Comparison of ENCODE assay signal across 1 cellular context in the genomic region with DNA sequence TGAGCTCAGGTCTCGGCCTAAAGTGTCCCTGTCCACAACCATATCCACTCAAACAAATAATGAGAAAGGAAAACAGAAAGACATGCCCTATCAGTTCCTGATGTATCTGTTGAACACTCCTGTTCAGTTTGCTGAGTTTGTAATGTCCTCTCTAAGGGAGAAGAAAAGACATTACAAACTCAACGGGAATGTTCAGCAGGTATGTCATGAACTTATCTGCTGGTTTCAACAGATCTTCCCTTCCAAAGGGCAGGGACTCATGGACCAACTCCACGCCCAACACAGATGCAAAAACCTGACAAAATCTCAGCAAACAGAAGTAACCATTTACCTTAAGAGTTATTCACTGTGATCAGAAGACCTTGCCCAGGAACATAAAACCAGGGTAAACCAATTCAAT.
TF ChIP-seq lines count a peak whose summit lies in the region.

No MANE protein-coding gene starts in this region.

TF ChIP-seq in K562, 482 proteins besides CTCF, POLR2A, EP300 and RAD21:
- TF ChIP-seq, protein P1, sequence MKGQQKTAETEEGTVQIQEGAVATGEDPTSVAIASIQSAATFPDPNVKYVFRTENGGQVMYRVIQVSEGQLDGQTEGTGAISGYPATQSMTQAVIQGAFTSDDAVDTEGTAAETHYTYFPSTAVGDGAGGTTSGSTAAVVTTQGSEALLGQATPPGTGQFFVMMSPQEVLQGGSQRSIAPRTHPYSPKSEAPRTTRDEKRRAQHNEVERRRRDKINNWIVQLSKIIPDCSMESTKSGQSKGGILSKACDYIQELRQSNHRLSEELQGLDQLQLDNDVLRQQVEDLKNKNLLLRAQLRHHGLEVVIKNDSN (CRISPR knock-in tag; IDR thresholded peaks at IDR 0.05) = no peak
- no peak for TF ChIP-seq GATAD2B (IDR thresholded peaks at IDR 0.05; ENCODE audit: borderline replicate concordance)
- TF ChIP-seq, protein P2, sequence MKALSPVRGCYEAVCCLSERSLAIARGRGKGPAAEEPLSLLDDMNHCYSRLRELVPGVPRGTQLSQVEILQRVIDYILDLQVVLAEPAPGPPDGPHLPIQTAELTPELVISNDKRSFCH (CRISPR knock-in tag; IDR thresholded peaks at IDR 0.05) = no peak
- TF ChIP-seq, protein P2 (tag; IDR thresholded peaks at IDR 0.05) = no peak
